In the genomic region with DNA sequence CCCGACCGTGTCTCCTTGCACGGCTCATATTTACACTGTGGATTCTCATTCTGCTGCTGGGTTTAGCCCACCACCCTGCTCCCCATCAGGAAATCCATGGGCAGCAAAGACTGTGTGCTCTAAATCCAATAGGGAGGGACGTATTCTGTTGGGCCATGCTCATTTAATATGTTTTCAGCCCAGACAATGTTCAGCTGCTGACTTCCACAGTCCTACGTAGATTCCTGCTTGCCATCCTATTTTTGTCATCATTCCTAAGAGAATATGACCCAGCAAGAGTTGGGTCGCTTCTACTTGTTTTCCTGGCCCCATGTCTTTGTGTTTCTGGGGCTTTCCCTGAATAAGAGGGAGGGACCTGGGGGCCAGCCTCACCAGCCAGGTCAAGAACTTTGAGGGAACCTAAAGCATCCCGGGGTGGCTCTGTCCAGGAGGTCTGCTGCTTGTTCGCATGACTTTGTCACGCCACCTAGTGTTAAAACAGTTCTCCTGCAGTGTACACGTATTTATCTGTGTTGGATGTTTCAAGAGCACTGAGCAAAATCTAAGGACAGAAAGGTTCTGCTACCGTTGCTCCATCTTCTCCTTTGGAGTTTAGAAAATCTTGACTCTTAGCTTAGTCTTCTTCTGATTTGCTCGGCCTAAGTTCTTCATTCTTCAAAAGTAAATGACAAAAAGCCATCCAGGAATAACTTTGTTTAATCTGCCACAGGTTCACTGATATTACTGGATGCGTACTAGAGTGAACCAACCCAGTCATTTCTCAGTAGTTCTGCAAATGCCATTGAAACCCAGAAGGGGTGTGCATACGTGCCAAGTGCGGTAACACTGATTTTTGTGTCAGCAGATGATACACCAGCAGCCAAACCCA, we compare ENCODE assay signal across 9 cellular contexts.
A peak's percentile ranks its signal among the peaks of the same experiment; 100 is the strongest.
DNase-seq lines count a peak whose midpoint lies in the region; ATAC-seq, FAIRE-seq and TF ChIP-seq lines count a peak whose summit lies in the region.
"Had no signal": no experiment of that assay in that cellular context is flagged by ENCODE, and none has a peak within 500 bp of the region (broad histone marks: within the 10 kb centered on the region; RNA-seq: fewer than 3 reads in every experiment).

No MANE protein-coding gene starts in this region.

- H2AFZ ChIP-seq in PC-9 (no peak overlapping the region), K562 (ENCODE audit: low read depth, low read length) (no peak overlapping the region)

- H3K79me2 ChIP-seq in PC-9 (ENCODE audit: low read depth) (no peaks in the 10 kb centered on the region), K562 (ENCODE audit: control insufficient read depth, insufficient read depth, low read length) (no peaks in the 10 kb centered on the region)

- TF ChIP-seq EP300 in K562 (IDR thresholded peaks at IDR 0.05; ENCODE audit: low read length): no peak

- no peak overlapping the region for H3K4me3 Mint-ChIP-seq in stimulated activated effector memory CD8-positive, alpha-beta T cell treated with anti-CD3 and anti-CD28 coated beads, Interleukin-12 subunit alpha, Interleukin-12 subunit beta, amount 100 ng/mL, for 72 hours
- H3K4me3 Mint-ChIP-seq: activated naive CD4-positive, alpha-beta T cell treated with anti-CD3 and anti-CD28 coated beads, Interleukin-2, amount 50 U/mL, for 24 hours had no signal

- H3K27ac ChIP-seq in PC-9: no peak overlapping the region
- no peak overlapping the region for H3K27ac ChIP-seq in K562 (ENCODE audit: extremely low read depth, low read depth, low read length)

- H3K4me1 Mint-ChIP-seq in stimulated activated effector memory CD8-positive, alpha-beta T cell treated with anti-CD3 and anti-CD28 coated beads, Interleukin-12 subunit alpha, Interleukin-12 subunit beta, amount 100 ng/mL, for 72 hours: no peaks in the 10 kb centered on the region
- H3K4me1 Mint-ChIP-seq: activated naive CD4-positive, alpha-beta T cell treated with anti-CD3 and anti-CD28 coated beads, Interleukin-2, amount 50 U/mL, for 24 hours had no signal

- intact Hi-C loops in PC-9 (cut with micrococcal nuclease; ENCODE audit: unreplicated experiment) (loop anchor here (1.0 to 5.0 kb wide), 5 partner anchors 78 to 758 kb away; no protein-coding TSS in a partner anchor), K562 (cut with micrococcal nuclease) (loop anchor here (1.0 kb wide), 2 partner anchors 197 to 282 kb away; no protein-coding TSS in a partner anchor)

- TF ChIP-seq CTCF in PC-9 (conservative IDR thresholded peaks at IDR 0.05): peak; percentile 77
- TF ChIP-seq CTCF in K562 (IDR thresholded peaks at IDR 0.05 in 2 of 3, conservative IDR thresholded peaks at IDR 0.05 in 1 of 3; ENCODE audit: insufficient read depth in 2 of 3, low read depth in 1 of 3, low read length in 3 of 3): peak; percentile 62 to 78 (median 78)

- no peak overlapping the region for H3K27ac Mint-ChIP-seq in stimulated activated effector memory CD8-positive, alpha-beta T cell treated with anti-CD3 and anti-CD28 coated beads, Interleukin-12 subunit alpha, Interleukin-12 subunit beta, amount 100 ng/mL, for 72 hours
- H3K27ac Mint-ChIP-seq: activated naive CD4-positive, alpha-beta T cell treated with anti-CD3 and anti-CD28 coated beads, Interleukin-2, amount 50 U/mL, for 24 hours had no signal

- H3K36me3 Mint-ChIP-seq in stimulated activated effector memory CD8-positive, alpha-beta T cell treated with anti-CD3 and anti-CD28 coated beads, Interleukin-12 subunit alpha, Interleukin-12 subunit beta, amount 100 ng/mL, for 72 hours: no peaks in the 10 kb centered on the region
- H3K36me3 Mint-ChIP-seq: activated naive CD4-positive, alpha-beta T cell treated with anti-CD3 and anti-CD28 coated beads, Interleukin-2, amount 50 U/mL, for 24 hours had no signal

- POLR2A ChIA-PET in HEK293T (lab: Yijun Ruan, JAX): no interaction called here
- POLR2A ChIA-PET in PC-9 (lab: Charles Lee; ENCODE audit: unreplicated experiment): no interaction called here
- POLR2A ChIA-PET in K562 (lab: Yijun Ruan, JAX): interaction anchor here (0.8 kb wide), 1 partner anchor 21 kb away, joined by 4 read pairs; no protein-coding TSS in a partner anchor

- peak; percentile 59 to 63 for TF ChIP-seq RAD21 in K562 (CRISPR knock-in tag; conservative IDR thresholded peaks at IDR 0.05 in 1 of 2, IDR thresholded peaks at IDR 0.05 in 1 of 2)

- DNase-seq in NCI-H2107 treated with DMSO at 0.1 percent for 48 hours (lab: John Stamatoyannopoulos, UW; ENCODE audit: unreplicated experiment) (peak; percentile 9), NCI-H2107 (lab: John Stamatoyannopoulos, UW) (no peak), HEK293T (ENCODE audit: extremely low spot score) (peak; percentile 66), PC-9 (peak in 1 of 2 experiments; percentile 37), K562 (ENCODE audit: extremely low read depth in 1 of 4, low spot score in 3 of 4) (peak; percentile 55 to 63 (median 60)), cerebellar nuclear complex (lab: John Stamatoyannopoulos, UW) (no peak)
- DNase-seq in stimulated activated effector memory CD8-positive, alpha-beta T cell treated with anti-CD3 and anti-CD28 coated beads, Interleukin-12 subunit alpha, Interleukin-12 subunit beta, amount 100 ng/mL, for 72 hours (ENCODE audit: low spot score in 2 of 2): no peak

- peak; percentile 92 for FAIRE-seq in K562 (lab: Jason Lieb, UNC)
- peak; percentile 78 for FAIRE-seq in islet of Langerhans (lab: Jason Lieb, UNC)

- H3K4me2 ChIP-seq in PC-9 (no peak overlapping the region), K562 (ENCODE audit: insufficient read depth, low read length) (no peak overlapping the region)

- H3K4me1 ChIP-seq in PC-9 (replicated peaks; ENCODE audit: insufficient read depth) (no peaks in the 10 kb centered on the region), K562 (replicated peaks in 1 of 2; ENCODE audit: control insufficient read depth in 2 of 2, insufficient read depth in 2 of 2, low read length in 2 of 2) (no peaks in the 10 kb centered on the region)

- in situ Hi-C loops in K562 (cut with MboI): loop anchor here (25.0 kb wide), 1 partner anchor 768 kb away; no protein-coding TSS in a partner anchor

- BruUV-seq in PC-9 (replicated peaks; lab: Mats Ljungman, UMichigan) (no TSS peak), K562 (replicated peaks; lab: Mats Ljungman, UMichigan) (no TSS peak)

- no peak for TF ChIP-seq POLR2A in K562 (conservative IDR thresholded peaks at IDR 0.05)

- no peaks in the 10 kb centered on the region for H3K36me3 ChIP-seq in PC-9 (ENCODE audit: low read depth)
- no peaks in the 10 kb centered on the region for H3K36me3 ChIP-seq in K562 (ENCODE audit: control insufficient read depth, insufficient read depth, low read length)

- H3K9ac ChIP-seq in K562 (ENCODE audit: insufficient read depth in 1 of 2, low read depth in 2 of 2, low read length in 2 of 2): no peak overlapping the region

- 1% methylated on average over 15 of the region's 15 CpGs for WGBS in K562 (ENCODE audit: insufficient coverage, low coverage, missing lambda C conversion rate)

- H3K9me2 ChIP-seq in PC-9 (ENCODE audit: insufficient read depth): no peaks in the 10 kb centered on the region

- no peaks in the 10 kb centered on the region for H3K9me3 Mint-ChIP-seq in stimulated activated effector memory CD8-positive, alpha-beta T cell treated with anti-CD3 and anti-CD28 coated beads, Interleukin-12 subunit alpha, Interleukin-12 subunit beta, amount 100 ng/mL, for 72 hours
- H3K9me3 Mint-ChIP-seq: activated naive CD4-positive, alpha-beta T cell treated with anti-CD3 and anti-CD28 coated beads, Interleukin-2, amount 50 U/mL, for 24 hours had no signal

- no peaks in the 10 kb centered on the region for H3K9me1 ChIP-seq in K562 (ENCODE audit: control insufficient read depth, insufficient read depth, low read length)

- CTCF ChIA-PET in HEK293T (lab: Yijun Ruan, JAX) (interaction anchor here (0.6 to 1.3 kb wide), 6 partner anchors 8 to 1017 kb away, joined by 3 to 4 read pairs (median 3); no protein-coding TSS in a partner anchor), PC-9 (lab: Charles Lee) (no interaction called here), K562 (lab: Yijun Ruan, JAX; ENCODE audit: low intra/inter-chr PET ratio) (interaction anchor here (0.9 kb wide), 1 partner anchor 198 kb away, joined by 4 read pairs; no protein-coding TSS in a partner anchor)

- no peak overlapping the region for H3K4me3 ChIP-seq in PC-9
- H3K4me3 ChIP-seq in K562: no peak overlapping the region

- ATAC-seq in K562: peak; percentile 96
- peak; percentile 70 for ATAC-seq in stimulated activated effector memory CD8-positive, alpha-beta T cell treated with anti-CD3 and anti-CD28 coated beads, Interleukin-12 subunit alpha, Interleukin-12 subunit beta, amount 100 ng/mL, for 72 hours

- no peaks in the 10 kb centered on the region; the same call in 1 of the 2 replicates for H3F3A ChIP-seq in PC-9 (ENCODE audit: insufficient read depth, low read depth)

- H3K9me3 ChIP-seq in PC-9 (ENCODE audit: insufficient read depth, low read depth): no peaks in the 10 kb centered on the region
- H3K9me3 ChIP-seq in K562 (replicated peaks; ENCODE audit: control insufficient read depth, insufficient read depth, low read depth, low read length): no peaks in the 10 kb centered on the region

- H3K27me3 ChIP-seq in PC-9 (ENCODE audit: insufficient read depth, low read depth) (no peaks in the 10 kb centered on the region), K562 (ENCODE audit: control insufficient read depth in 2 of 2, insufficient read depth in 2 of 2, low read length in 2 of 2) (no peaks in the 10 kb centered on the region)

- H4K20me1 ChIP-seq in PC-9 (ENCODE audit: insufficient read depth) (no peaks in the 10 kb centered on the region), K562 (replicated peaks; ENCODE audit: control insufficient read depth, insufficient read depth, low read length) (no peaks in the 10 kb centered on the region; the same call in 1 of the 2 replicates)

TF ChIP-seq in HEK293T, 16 proteins besides CTCF, POLR2A, EP300 and RAD21:
- no peak for TF ChIP-seq NFRKB (IDR thresholded peaks at IDR 0.05)
- TF ChIP-seq LEF1 (IDR thresholded peaks at IDR 0.05; ENCODE audit: borderline replicate concordance): no peak
- TF ChIP-seq ELF4 (IDR thresholded peaks at IDR 0.05): no peak
- no peak for TF ChIP-seq HDGF (IDR thresholded peaks at IDR 0.05; ENCODE audit: borderline replicate concordance)
- TF ChIP-seq FOXM1 (IDR thresholded peaks at IDR 0.05; ENCODE audit: borderline replicate concordance): no peak
- TF ChIP-seq FOXA1 (IDR thresholded peaks at IDR 0.05): no peak
- TF ChIP-seq SP1 (IDR thresholded peaks at IDR 0.05): no peak
- TF ChIP-seq L3MBTL2 (conservative IDR thresholded peaks at IDR 0.05): no peak

TF ChIP-seq in K562, 482 proteins besides CTCF, POLR2A, EP300 and RAD21 (continues in another document):
- no peak for TF ChIP-seq ZNF274 (IDR thresholded peaks at IDR 0.05; ENCODE audit: borderline replicate concordance, low read depth, low read length)
- TF ChIP-seq CREM (IDR thresholded peaks at IDR 0.05; ENCODE audit: low read depth): peak; percentile 39; the same call in 1 of the 2 replicates
- no peak for TF ChIP-seq NRF1 (conservative IDR thresholded peaks at IDR 0.05 in 1 of 2, IDR thresholded peaks at IDR 0.05 in 1 of 2)

Comparison
In these comparisons a context has a peak if more than half of its experiments do, and no peak if none do; other contexts are left out.
1. DNase-seq: peak in NCI-H2107 treated with DMSO at 0.1 percent for 48 hours (single experiment), HEK293T (single experiment) and K562 (4 of 4); none in NCI-H2107 (single experiment), stimulated activated effector memory CD8-positive, alpha-beta T cell treated with anti-CD3 and anti-CD28 coated beads, Interleukin-12 subunit alpha, Interleukin-12 subunit beta, amount 100 ng/mL, for 72 hours (0 of 2) and cerebellar nuclear complex (0 of 2).